8 cellular contexts compared by ENCODE assay signal in the genomic region with DNA sequence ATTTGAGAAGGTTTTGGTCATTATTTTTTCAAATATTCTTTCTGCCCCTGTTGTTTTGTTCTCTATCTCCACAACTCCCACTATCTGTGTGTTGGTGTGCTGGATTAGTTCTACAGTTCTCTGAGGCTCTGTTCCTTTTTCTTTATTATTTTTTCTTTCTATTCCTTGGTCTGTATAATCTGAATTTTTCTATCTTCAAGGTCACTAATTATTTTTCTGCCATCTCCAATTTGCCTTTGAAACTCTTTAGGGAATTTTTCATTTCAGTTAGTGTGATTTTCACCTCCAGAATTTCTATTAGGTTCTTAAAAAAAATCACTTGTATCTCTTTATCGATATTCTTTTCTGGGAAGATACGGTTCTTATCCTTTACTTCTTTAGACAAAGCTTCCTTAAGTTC.
"Had no signal": no experiment of that assay in that cellular context is flagged by ENCODE, and none has a peak within 500 bp of the region (broad histone marks: within the 10 kb centered on the region; RNA-seq: fewer than 3 reads in every experiment).

No MANE protein-coding gene starts in this region.

- DNase-seq: GDM1, GF-D8 had no signal

- ATAC-seq: GM12878 had no signal

- FAIRE-seq: G401.6, GM12878, GM12891, GM12892, GM18507, GM19239 had no signal

- H3K4me3 ChIP-seq: GM12878 had no signal
